Comparison of ENCODE assay signal across 8 cellular contexts in genomic region chr11:64742940-64743590, GRCh38. TPM values are rescaled to one million over a fixed set of nuclear protein-coding genes. Genes with fewer than 3 reads are reported as not detected.
DNase-seq lines count a peak whose midpoint lies in the region; ATAC-seq and TF ChIP-seq lines count a peak whose summit lies in the region.

No MANE protein-coding gene starts in this region.

- peak in 1 of 2 donors; percentile 25 for TF ChIP-seq POLR2A in uterus (IDR thresholded peaks at IDR 0.05)

- H3K4me3 ChIP-seq in SK-N-MC (peak overlapping the region; percentile 78), heart right ventricle (peak overlapping the region; percentile 43 to 80 (median 68)), psoas muscle (peak overlapping the region; percentile 76), uterus (peak overlapping the region; percentile 42 to 49)

- peak; percentile 52 to 70 for DNase-seq in AML-193 (lab: John Stamatoyannopoulos, UW)
- peak; percentile 11 for DNase-seq in HCEC 1CT
- no peak for DNase-seq in SK-N-MC (ENCODE audit: low read depth, low spot score)
- peak; percentile 82 to 87 for DNase-seq in activated naive CD4-positive, alpha-beta T cell treated with anti-CD3 and anti-CD28 coated beads, Interleukin-2, amount 50 U/mL, for 72 hours (ENCODE audit: low spot score in 2 of 2)
- peak; percentile 77 to 88 for DNase-seq in heart right ventricle
- DNase-seq in psoas muscle = peak; percentile 87 to 93
- DNase-seq in uterus = peak; percentile 78 to 84

- peak; percentile 47 to 55 for ATAC-seq in activated naive CD4-positive, alpha-beta T cell treated with anti-CD3 and anti-CD28 coated beads, Interleukin-2, amount 50 U/mL, for 72 hours
- ATAC-seq in heart right ventricle = peak; percentile 35 to 64 (median 52)
- ATAC-seq in psoas muscle = peak; percentile 61 to 79 (median 74)
- no peak for ATAC-seq in GM21423 (IDR thresholded peaks at IDR 0.05; ENCODE audit: unreplicated experiment)

- H3K9me3 ChIP-seq in SK-N-MC (ENCODE audit: low read depth, low read length) = no peaks in the 10 kb centered on the region
- no peaks in the 10 kb centered on the region for H3K9me3 ChIP-seq in heart right ventricle
- H3K9me3 ChIP-seq in psoas muscle = no peaks in the 10 kb centered on the region
- H3K9me3 ChIP-seq in uterus = no peaks in the 10 kb centered on the region

- H3K27ac Mint-ChIP-seq in activated naive CD4-positive, alpha-beta T cell treated with anti-CD3 and anti-CD28 coated beads, Interleukin-2, amount 50 U/mL, for 72 hours = no peak overlapping the region

- no peaks in the 10 kb centered on the region for H3K36me3 Mint-ChIP-seq in activated naive CD4-positive, alpha-beta T cell treated with anti-CD3 and anti-CD28 coated beads, Interleukin-2, amount 50 U/mL, for 72 hours

- H3K27me3 ChIP-seq in heart right ventricle = no peaks in the 10 kb centered on the region
- no peaks in the 10 kb centered on the region for H3K27me3 ChIP-seq in psoas muscle (ENCODE audit: insufficient read depth in 3 of 3, low read length in 2 of 3)
- H3K27me3 ChIP-seq in uterus = no peaks in the 10 kb centered on the region

- H3K27ac ChIP-seq in SK-N-MC (no peak overlapping the region), heart right ventricle (peak overlapping the region; percentile 82 to 99 (median 96)), psoas muscle (peak overlapping the region; percentile 82), uterus (peak overlapping the region; percentile 87 to 91)

- TF ChIP-seq CTCF in heart right ventricle (IDR thresholded peaks at IDR 0.05) = peak; percentile 83 to 92 (median 88)
- peak; percentile 91 for TF ChIP-seq CTCF in psoas muscle (IDR thresholded peaks at IDR 0.05)
- TF ChIP-seq CTCF in uterus (IDR thresholded peaks at IDR 0.05) = peak; percentile 69 to 85 (median 76)

- peaks cover 16 to 44% (median 41%) of the 10 kb centered on the region in 9 donors for H3K4me1 ChIP-seq in heart right ventricle
- H3K4me1 ChIP-seq in psoas muscle = peaks cover 44% of the 10 kb centered on the region
- peaks cover 0 to 7% of the 10 kb centered on the region in 2 donors for H3K4me1 ChIP-seq in uterus

- intact Hi-C loops in heart right ventricle (cut with DNase I) = loop anchor here in 1 of 10 donors (5.0 kb wide), 1 partner anchor 34 kb away; the partner anchor contains the start of gene SF1
- intact Hi-C loops in psoas muscle (cut with DNase I) = loop anchor here in 1 of 2 donors (5.0 kb wide), 1 partner anchor 56 kb away; no protein-coding TSS in a partner anchor
- intact Hi-C loops in uterus (cut with DNase I; ENCODE audit: low total_unique reads) = no loop called here

- no peaks in the 10 kb centered on the region for H3K9me3 Mint-ChIP-seq in activated naive CD4-positive, alpha-beta T cell treated with anti-CD3 and anti-CD28 coated beads, Interleukin-2, amount 50 U/mL, for 72 hours

- peak overlapping the region; percentile 22 for H3K9ac ChIP-seq in SK-N-MC (ENCODE audit: insufficient read length)

- H3K36me3 ChIP-seq in SK-N-MC (ENCODE audit: insufficient read depth, low read length) (no peaks in the 10 kb centered on the region), heart right ventricle (peaks cover 0 to 23% (median 0%) of the 10 kb centered on the region in 9 donors), psoas muscle (ENCODE audit: insufficient read depth in 1 of 2, low read depth in 1 of 2) (peaks cover 0 to 15% of the 10 kb centered on the region in 2 donors), uterus (no peaks in the 10 kb centered on the region)

- 0% methylated on average over 46 to 53 of the region's 53 CpGs for WGBS in heart right ventricle, 2 donors
- 0 to 1% (median 1%) methylated on average over 34 to 53 of the region's 53 CpGs for WGBS in psoas muscle, 3 donors

RNA-seq across cellular contexts. Expression of gene RASGRP2, which starts 0.9 kb away (rescaled TPM):
- 10 to 100 TPM; 12.5 to 12.6 TPM for total RNA-seq in activated naive CD4-positive, alpha-beta T cell treated with anti-CD3 and anti-CD28 coated beads, Interleukin-2, amount 50 U/mL, for 72 hours
- total RNA-seq in heart right ventricle = 10 to 100 TPM; 18.9 to 49.8 (median 25.4) TPM
- polyA plus RNA-seq in heart right ventricle = 100 to 1,000 TPM in 1 of 2 donors, 10 to 100 TPM in 1; 31.3 to 128 TPM
- total RNA-seq in psoas muscle = 1 to 10 TPM; 2.6 to 8.6 (median 6.0) TPM
- 10 to 100 TPM in 1 of 3 donors, 1 to 10 TPM in 2; 6.5 to 14.7 (median 9.1) TPM for polyA plus RNA-seq in psoas muscle
- total RNA-seq in uterus = 10 to 100 TPM in 3 of 4 donors, 1 to 10 TPM in 1; 3.2 to 72.8 (median 23.3) TPM

RNA-seq across cellular contexts. Expression of gene PYGM, which starts 16.7 kb away (rescaled TPM):
- 1 to 10 TPM in 1 of 2 donors, under 1 TPM in 1; 0.87 to 2.3 TPM for total RNA-seq in activated naive CD4-positive, alpha-beta T cell treated with anti-CD3 and anti-CD28 coated beads, Interleukin-2, amount 50 U/mL, for 72 hours
- total RNA-seq in heart right ventricle (100 to 1,000 TPM in 8 of 10 donors, 10 to 100 TPM in 2; 76.8 to 249 (median 132) TPM), psoas muscle (1,000 to 10,000 TPM; 1,536 to 2,203 (median 1,794) TPM), uterus (10 to 100 TPM in 2 of 4 donors, 1 to 10 TPM in 2; 2.9 to 42.8 (median 11.4) TPM)
- polyA plus RNA-seq in heart right ventricle (10 to 100 TPM; 11.3 to 90.1 TPM), psoas muscle (1,000 to 10,000 TPM in 2 of 3 donors, 100 to 1,000 TPM in 1; 511 to 1,840 (median 1,729) TPM)

RNA-seq across cellular contexts. Expression of gene NRXN2, which starts 20.1 kb away (rescaled TPM):
- 1 to 10 TPM in 1 of 2 donors, under 1 TPM in 1; 0.84 to 1.3 TPM for total RNA-seq in activated naive CD4-positive, alpha-beta T cell treated with anti-CD3 and anti-CD28 coated beads, Interleukin-2, amount 50 U/mL, for 72 hours
- total RNA-seq in heart right ventricle (1 to 10 TPM in 6 of 10 donors, under 1 TPM in 4; 0.81 to 5.5 (median 1.4) TPM), psoas muscle (1 to 10 TPM; 1.4 to 5.2 (median 3.5) TPM), uterus (10 to 100 TPM in 2 of 4 donors, 1 to 10 TPM in 1, under 1 TPM in 1; 0.88 to 48.4 (median 12.6) TPM)
- polyA plus RNA-seq in heart right ventricle (1 to 10 TPM in 1 of 2 donors, under 1 TPM in 1; 0.45 to 1.8 TPM), psoas muscle (1 to 10 TPM in 1 of 3 donors, under 1 TPM in 2; 0.44 to 1.9 (median 0.60) TPM)

RNA-seq across cellular contexts. Expression of gene SF1, which starts 35.3 kb away (rescaled TPM):
- total RNA-seq in activated naive CD4-positive, alpha-beta T cell treated with anti-CD3 and anti-CD28 coated beads, Interleukin-2, amount 50 U/mL, for 72 hours = 100 to 1,000 TPM; 323 to 406 TPM
- total RNA-seq in heart right ventricle (100 to 1,000 TPM; 149 to 201 (median 165) TPM), psoas muscle (100 to 1,000 TPM; 150 to 210 (median 184) TPM), uterus (100 to 1,000 TPM in 3 of 4 donors, 10 to 100 TPM in 1; 62.0 to 374 (median 219) TPM)
- polyA plus RNA-seq in heart right ventricle (10 to 100 TPM; 45.6 to 91.1 TPM), psoas muscle (10 to 100 TPM; 56.2 to 89.6 (median 65.4) TPM)

RNA-seq across cellular contexts. Expression of gene MAP4K2, which starts 59.9 kb away (rescaled TPM):
- total RNA-seq in activated naive CD4-positive, alpha-beta T cell treated with anti-CD3 and anti-CD28 coated beads, Interleukin-2, amount 50 U/mL, for 72 hours = 10 to 100 TPM; 67.7 to 83.2 TPM
- total RNA-seq in heart right ventricle = 10 to 100 TPM in 2 of 10 donors, 1 to 10 TPM in 8; 4.6 to 11.3 (median 8.1) TPM
- polyA plus RNA-seq in heart right ventricle = 10 to 100 TPM in 1 of 2 donors, 1 to 10 TPM in 1; 7.8 to 19.9 TPM
- total RNA-seq in psoas muscle = 1 to 10 TPM; 3.0 to 6.7 (median 4.0) TPM
- polyA plus RNA-seq in psoas muscle = 1 to 10 TPM; 4.5 to 6.1 (median 5.6) TPM
- 10 to 100 TPM; 10.2 to 49.1 (median 24.4) TPM for total RNA-seq in uterus

Comparison
In these comparisons a context has a peak if more than half of its experiments do, and no peak if none do; other contexts are left out.
1. RNA of gene PYGM, which starts 16.7 kb away (total RNA-seq): 1,536 to 2,203 TPM in psoas muscle; 76.8 to 249 TPM in heart right ventricle, 2.9 to 42.8 TPM in uterus and 0.87 to 2.3 TPM in activated naive CD4-positive, alpha-beta T cell treated with anti-CD3 and anti-CD28 coated beads, Interleukin-2, amount 50 U/mL, for 72 hours; every median in the first group is over 4 times any median in the second.
2. Peak in every context shown above with its lines, with median percentiles within 50 percentile points of each other: H3K4me3 ChIP-seq and CTCF ChIP-seq.